In genomic region chr3:152508705-152509104, GRCh38 we compare ENCODE assay signal across 10 cellular contexts.
DNase-seq lines count a peak whose midpoint lies in the region; ATAC-seq and TF ChIP-seq lines count a peak whose summit lies in the region.
"Had no signal": no experiment of that assay in that cellular context is flagged by ENCODE, and none has a peak within 500 bp of the region (broad histone marks: within the 10 kb centered on the region; RNA-seq: fewer than 3 reads in every experiment).

No MANE protein-coding gene starts in this region.

- no peak for TF ChIP-seq EP300 in esophagus muscularis mucosa (IDR thresholded peaks at IDR 0.05)

- no peaks in the 10 kb centered on the region for H3K9me3 ChIP-seq in RWPE2 (ENCODE audit: severe bottlenecking)
- H3K9me3 ChIP-seq in right atrium auricular region, result no peaks in the 10 kb centered on the region
- H3K9me3 ChIP-seq in vagina, result no peaks in the 10 kb centered on the region
- no peaks in the 10 kb centered on the region for H3K9me3 ChIP-seq in esophagus muscularis mucosa

- H3K4me1 ChIP-seq in RWPE2 (ENCODE audit: insufficient read depth, poor library complexity, severe bottlenecking), result no peaks in the 10 kb centered on the region
- H3K4me1 ChIP-seq in right atrium auricular region, result no peaks in the 10 kb centered on the region
- no peaks in the 10 kb centered on the region for H3K4me1 ChIP-seq in vagina
- no peaks in the 10 kb centered on the region for H3K4me1 ChIP-seq in esophagus muscularis mucosa

- intact Hi-C loops in Right ventricle myocardium superior (cut with DNase I) (loop anchor here (2.0 kb wide), 1 partner anchor 66 kb away; no protein-coding TSS in a partner anchor), left cardiac atrium (cut with DNase I) (loop anchor here (2.0 to 10.0 kb wide), 2 partner anchors 66 kb away; no protein-coding TSS in a partner anchor), vagina (cut with DNase I) (no loop called here), esophagus muscularis mucosa (cut with DNase I) (no loop called here)

- no peaks in the 10 kb centered on the region for H3K36me3 ChIP-seq in RWPE2 (ENCODE audit: low read depth)
- no peaks in the 10 kb centered on the region for H3K36me3 ChIP-seq in right atrium auricular region
- no peaks in the 10 kb centered on the region for H3K36me3 ChIP-seq in vagina
- no peaks in the 10 kb centered on the region for H3K36me3 ChIP-seq in esophagus muscularis mucosa

- TF ChIP-seq CTCF in RWPE2 (IDR thresholded peaks at IDR 0.05; ENCODE audit: poor library complexity, severe bottlenecking), result peak; percentile 51
- peak; percentile 40 to 65 for TF ChIP-seq CTCF in right atrium auricular region (IDR thresholded peaks at IDR 0.05)
- peak in 2 of 3 experiments; percentile 13 to 31 for TF ChIP-seq CTCF in vagina (IDR thresholded peaks at IDR 0.05)
- peak in 1 of 3 experiments; percentile 32 for TF ChIP-seq CTCF in esophagus muscularis mucosa (IDR thresholded peaks at IDR 0.05)

- H3K4me3 ChIP-seq in RWPE2 (ENCODE audit: severe bottlenecking) (no peak overlapping the region), right atrium auricular region (no peak overlapping the region), vagina (no peak overlapping the region), esophagus muscularis mucosa (no peak overlapping the region)

- ATAC-seq in Right ventricle myocardium superior (ENCODE audit: poor library complexity), result peak; percentile 65
- ATAC-seq in left cardiac atrium, result no peak
- no peak for ATAC-seq in RWPE2 (ENCODE audit: low read depth)

- DNase-seq in Right ventricle myocardium superior (no peak), left cardiac atrium (no peak), RWPE2 (ENCODE audit: low spot score) (no peak), right atrium auricular region (ENCODE audit: low spot score) (no peak), vagina (ENCODE audit: extremely low spot score in 2 of 2) (no peak), NCI-H1930 (lab: John Stamatoyannopoulos, UW) (no peak), esophagus muscularis mucosa (ENCODE audit: extremely low spot score) (no peak), DMS79 (lab: John Stamatoyannopoulos, UW) (no peak)
- DNase-seq: NCI-H69; stimulated activated CD4-positive, alpha-beta T cell treated with anti-CD3 and anti-CD28 coated beads, Interleukin-4, amount 100 ng/mL, for 24 hours had no signal

- TF ChIP-seq POLR2A in vagina (IDR thresholded peaks at IDR 0.05) (no peak), esophagus muscularis mucosa (IDR thresholded peaks at IDR 0.05; ENCODE audit: low read depth) (no peak)

- H3K27ac ChIP-seq in RWPE2 (ENCODE audit: poor library complexity, severe bottlenecking) (no peak overlapping the region), right atrium auricular region (no peak overlapping the region), vagina (no peak overlapping the region), esophagus muscularis mucosa (replicated peaks in 1 of 4) (no peak overlapping the region)

- 93% methylated on average over 1 of the region's 1 CpG for WGBS in esophagus muscularis mucosa

- H3K27me3 ChIP-seq in RWPE2 (ENCODE audit: insufficient read depth, poor library complexity, severe bottlenecking) (no peaks in the 10 kb centered on the region), right atrium auricular region (no peaks in the 10 kb centered on the region), vagina (no peaks in the 10 kb centered on the region), esophagus muscularis mucosa (no peaks in the 10 kb centered on the region)

Comparison
In these comparisons a context has a peak if more than half of its experiments do, and no peak if none do; other contexts are left out.
1. intact Hi-C loops: an anchor here in Right ventricle myocardium superior (2.0 kb wide) and left cardiac atrium (2.0 to 10.0 kb wide); none called in vagina and esophagus muscularis mucosa.